21 cellular contexts compared by ENCODE assay signal in the genomic region with DNA sequence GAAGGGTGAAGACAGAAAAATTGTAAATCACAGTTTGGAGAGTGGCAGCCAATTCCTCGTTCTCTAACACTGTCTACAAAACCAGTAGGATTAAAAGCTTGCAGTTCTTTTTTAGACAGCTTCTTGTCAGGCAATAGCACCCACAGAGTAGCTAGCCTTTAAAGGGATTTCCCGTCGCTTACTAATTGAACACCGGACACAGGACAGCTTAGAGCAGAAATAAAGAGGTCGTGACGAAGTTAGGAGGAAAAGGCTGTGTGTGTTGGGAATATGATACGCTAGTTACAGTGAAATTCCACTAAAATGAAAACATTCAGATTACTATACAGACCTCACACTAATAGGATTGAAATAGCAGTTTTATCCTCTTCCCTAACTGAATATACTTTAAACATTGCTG.
DNase-seq lines count a peak whose midpoint lies in the region; ATAC-seq lines count a peak whose summit lies in the region.
"Had no signal": no experiment of that assay in that cellular context is flagged by ENCODE, and none has a peak within 500 bp of the region (broad histone marks: within the 10 kb centered on the region; RNA-seq: fewer than 3 reads in every experiment).

No MANE protein-coding gene starts in this region.

- DNase-seq in NCI-H82 (lab: John Stamatoyannopoulos, UW) (peak; percentile 82), dermis blood vessel endothelial cell (peak; percentile 79), lung microvascular endothelial cell (ENCODE audit: low read depth in 2 of 2) (peak; percentile 26 to 59), stromal cell of bone marrow (ENCODE audit: low read depth) (peak; percentile 40)
- DNase-seq in activated naive CD4-positive, alpha-beta T cell treated with Interleukin-2 at 50 U/mL for 16 hours, result no peak
- DNase-seq in activated T-helper 2 cell treated with anti-CD3 and anti-CD28 coated beads, Interferon-gamma antibody, Interleukin-2, Interleukin-4, amounts not matched to agents 10 μg/mL and 5 μg/mL and 100 μg/mL, durations not matched to agents 14 hours and 24 hours and 36 hours (ENCODE audit: low spot score), result no peak
- DNase-seq: activated CD4-positive, alpha-beta T cell treated with anti-CD3 and anti-CD28 coated beads for 48 hours; activated naive CD4-positive, alpha-beta T cell; activated T-cell treated with anti-CD3 and anti-CD28 coated beads, Interleukin-2, amount 50 U/mL, for 4 hours; adrenal gland; CD4-positive, CD25-positive, alpha-beta regulatory T cell; endodermal cell; Karpas-422; MV-4-11; NCI-H446 treated with DMSO at 0.1 percent for 48 hours; right cardiac atrium; stimulated activated naive CD4-positive, alpha-beta T cell; T-helper 2 cell; testis had no signal

- no peaks in the 10 kb centered on the region for H3K4me1 Mint-ChIP-seq in activated T-helper 2 cell treated with anti-CD3 and anti-CD28 coated beads, Interferon-gamma antibody, Interleukin-2, Interleukin-4, amounts not matched to agents 10 μg/mL and 5 μg/mL and 100 μg/mL, durations not matched to agents 14 hours and 24 hours and 36 hours (ENCODE audit: low read depth)
- H3K4me1 Mint-ChIP-seq: CD4-positive, CD25-positive, alpha-beta regulatory T cell had no signal

- no peaks in the 10 kb centered on the region for H3K36me3 Mint-ChIP-seq in activated T-helper 2 cell treated with anti-CD3 and anti-CD28 coated beads, Interferon-gamma antibody, Interleukin-2, Interleukin-4, amounts not matched to agents 10 μg/mL and 5 μg/mL and 100 μg/mL, durations not matched to agents 14 hours and 24 hours and 36 hours (ENCODE audit: low read depth)
- H3K36me3 Mint-ChIP-seq: CD4-positive, CD25-positive, alpha-beta regulatory T cell had no signal

- H3K9me3 Mint-ChIP-seq in activated T-helper 2 cell treated with anti-CD3 and anti-CD28 coated beads, Interferon-gamma antibody, Interleukin-2, Interleukin-4, amounts not matched to agents 10 μg/mL and 5 μg/mL and 100 μg/mL, durations not matched to agents 14 hours and 24 hours and 36 hours, result peaks cover 3% of the 10 kb centered on the region
- H3K9me3 Mint-ChIP-seq: endodermal cell had no signal

- no peak overlapping the region for H3K27ac Mint-ChIP-seq in activated T-helper 2 cell treated with anti-CD3 and anti-CD28 coated beads, Interferon-gamma antibody, Interleukin-2, Interleukin-4, amounts not matched to agents 10 μg/mL and 5 μg/mL and 100 μg/mL, durations not matched to agents 14 hours and 24 hours and 36 hours
- H3K27ac Mint-ChIP-seq: endodermal cell had no signal

- no peak for ATAC-seq in GM18867 (IDR thresholded peaks at IDR 0.05; ENCODE audit: unreplicated experiment)
- ATAC-seq: activated T-cell treated with anti-CD3 and anti-CD28 coated beads, Interleukin-2, amount 50 U/mL, for 4 hours; HepG2 had no signal

- no peak overlapping the region for H3K4me3 Mint-ChIP-seq in activated T-helper 2 cell treated with anti-CD3 and anti-CD28 coated beads, Interferon-gamma antibody, Interleukin-2, Interleukin-4, amounts not matched to agents 10 μg/mL and 5 μg/mL and 100 μg/mL, durations not matched to agents 14 hours and 24 hours and 36 hours (ENCODE audit: low read depth)
- H3K4me3 Mint-ChIP-seq: activated T-cell treated with anti-CD3 and anti-CD28 coated beads, Interleukin-2, amount 50 U/mL, for 4 hours; CD4-positive, CD25-positive, alpha-beta regulatory T cell; endodermal cell had no signal

- intact Hi-C loops in activated T-helper 2 cell treated with anti-CD3 and anti-CD28 coated beads, Interferon-gamma antibody, Interleukin-2, Interleukin-4, amounts not matched to agents 10 μg/mL and 5 μg/mL and 100 μg/mL, durations not matched to agents 14 hours and 24 hours and 36 hours (cut with micrococcal nuclease), result no loop called here

- H3K27me3 Mint-ChIP-seq in activated T-helper 2 cell treated with anti-CD3 and anti-CD28 coated beads, Interferon-gamma antibody, Interleukin-2, Interleukin-4, amounts not matched to agents 10 μg/mL and 5 μg/mL and 100 μg/mL, durations not matched to agents 14 hours and 24 hours and 36 hours (ENCODE audit: low read depth), result no peaks in the 10 kb centered on the region
- H3K27me3 Mint-ChIP-seq: CD4-positive, CD25-positive, alpha-beta regulatory T cell had no signal

Comparison
In these comparisons a context has a peak if more than half of its experiments do, and no peak if none do; other contexts are left out.
1. DNase-seq: peak in NCI-H82 (single experiment), dermis blood vessel endothelial cell (single experiment), lung microvascular endothelial cell (2 of 2) and stromal cell of bone marrow (single experiment); none in activated naive CD4-positive, alpha-beta T cell treated with Interleukin-2 at 50 U/mL for 16 hours (single experiment) and activated T-helper 2 cell treated with anti-CD3 and anti-CD28 coated beads, Interferon-gamma antibody, Interleukin-2, Interleukin-4, amounts not matched to agents 10 μg/mL and 5 μg/mL and 100 μg/mL, durations not matched to agents 14 hours and 24 hours and 36 hours (single experiment).